Comparison of ENCODE assay signal across 15 cellular contexts in genomic region chr20:35704514-35705261, GRCh38. TPM values are rescaled to one million over a fixed set of nuclear protein-coding genes. Genes with fewer than 3 reads are reported as not detected.
DNase-seq lines count a peak whose midpoint lies in the region; ATAC-seq and TF ChIP-seq lines count a peak whose summit lies in the region.
"Had no signal": no experiment of that assay in that cellular context is flagged by ENCODE, and none has a peak within 500 bp of the region (broad histone marks: within the 10 kb centered on the region; RNA-seq: fewer than 3 reads in every experiment).

No MANE protein-coding gene starts in this region.

- no peak for ATAC-seq in CD4-positive, alpha-beta T cell (ENCODE audit: poor library complexity)
- ATAC-seq: esophagus mucosa had no signal

- POLR2A ChIA-PET in CD4-positive, alpha-beta T cell (lab: Charles Lee): interaction anchor here (1.2 to 7.8 kb wide), 5 partner anchors 11 to 103 kb away, joined by 3 to 125 read pairs (median 4); partner anchors contain the start of gene RBM39

- no peak overlapping the region for H3K27ac ChIP-seq in CD4-positive, alpha-beta T cell (ENCODE audit: low read depth, low read length)
- H3K27ac ChIP-seq: stomach had no signal

- DNase-seq in CD4-positive, alpha-beta T cell: no peak
- DNase-seq in HFFc6 (no peak), chondrocyte (ENCODE audit: low spot score) (no peak), NCI-H1092 treated with DMSO at 0.1 percent for 48 hours (lab: John Stamatoyannopoulos, UW) (no peak), T-helper 2 cell (no peak)
- DNase-seq: activated naive CD4-positive, alpha-beta T cell treated with Interleukin-2 at 50 U/mL for 16 hours; effector CD4-positive, alpha-beta T cell; GOT3; hypothalamus; KG1; NCI-H1694 treated with DMSO at 0.1 percent for 48 hours; NCI-H526 treated with DMSO at 0.1 percent for 48 hours; stimulated activated CD4-positive, alpha-beta T cell treated with anti-CD3 and anti-CD28 coated beads, Interleukin-4, amount 100 ng/mL, for 1 hour; stomach had no signal

- H3K4me3 Mint-ChIP-seq in CD4-positive, alpha-beta T cell: no peak overlapping the region
- H3K4me3 Mint-ChIP-seq in HFFc6 (peak overlapping the region; percentile 23; the same call in 1 of the 2 replicates), chondrocyte (ENCODE audit: unreplicated experiment) (no peak overlapping the region)

- no peaks in the 10 kb centered on the region for H3K9me3 ChIP-seq in CD4-positive, alpha-beta T cell (ENCODE audit: control insufficient read depth, low read length)
- H3K9me3 ChIP-seq: stomach had no signal

- H3K9me3 Mint-ChIP-seq in CD4-positive, alpha-beta T cell: no peaks in the 10 kb centered on the region
- H3K9me3 Mint-ChIP-seq in HFFc6 (peaks cover 1% of the 10 kb centered on the region; the same call in 1 of the 2 replicates), chondrocyte (ENCODE audit: low read depth) (no peaks in the 10 kb centered on the region)

- H3K4me1 Mint-ChIP-seq in CD4-positive, alpha-beta T cell (ENCODE audit: low read depth): peaks cover 47% of the 10 kb centered on the region
- H3K4me1 Mint-ChIP-seq in HFFc6 (ENCODE audit: low read depth) (peaks cover 69% of the 10 kb centered on the region), chondrocyte (ENCODE audit: low read depth) (peaks cover 31% of the 10 kb centered on the region)

- CTCF ChIA-PET in CD4-positive, alpha-beta T cell (lab: Charles Lee): interaction anchor here (0.6 to 1.7 kb wide), 5 partner anchors 13 to 104 kb away, joined by 3 to 5 read pairs (median 4); partner anchors contain the start of gene RBM39

- no peak for TF ChIP-seq CTCF in CD4-positive, alpha-beta T cell (IDR thresholded peaks at IDR 0.05)
- TF ChIP-seq CTCF in HFFc6 (IDR thresholded peaks at IDR 0.05): no peak
- TF ChIP-seq CTCF in chondrocyte (IDR thresholded peaks at IDR 0.05): no peak

- intact Hi-C loops in CD4-positive, alpha-beta T cell (cut with DNase I, micrococcal nuclease): loop anchor here in 1 of 2 experiments (5.0 kb wide), 2 partner anchors 33 to 178 kb away; no protein-coding TSS in a partner anchor

- H3K27me3 Mint-ChIP-seq in CD4-positive, alpha-beta T cell: no peaks in the 10 kb centered on the region
- H3K27me3 Mint-ChIP-seq in HFFc6 (ENCODE audit: insufficient read depth) (peaks cover 23% of the 10 kb centered on the region), chondrocyte (ENCODE audit: low read depth) (no peaks in the 10 kb centered on the region)

- peaks cover 92% of the 10 kb centered on the region for H3K36me3 Mint-ChIP-seq in CD4-positive, alpha-beta T cell (ENCODE audit: low read depth)
- H3K36me3 Mint-ChIP-seq in HFFc6 (ENCODE audit: low read depth): peaks cover 67% of the 10 kb centered on the region
- H3K36me3 Mint-ChIP-seq in chondrocyte (ENCODE audit: low read depth): peaks cover 43% of the 10 kb centered on the region

- peak overlapping the region; percentile 2 for H3K27ac Mint-ChIP-seq in CD4-positive, alpha-beta T cell
- H3K27ac Mint-ChIP-seq in HFFc6 (peak overlapping the region; percentile 61), chondrocyte (ENCODE audit: unreplicated experiment) (peak overlapping the region; percentile 1)

- H3K27me3 ChIP-seq in CD4-positive, alpha-beta T cell (ENCODE audit: control insufficient read depth, insufficient read depth, low read length): no peaks in the 10 kb centered on the region
- H3K27me3 ChIP-seq: stomach had no signal

RNA-seq across cellular contexts. Expression of gene ROMO1, which starts 5.5 kb away (rescaled TPM):
- total RNA-seq in CD4-positive, alpha-beta T cell: 10 to 100 TPM; 32.9 to 35.8 TPM
- total RNA-seq in HFFc6 (2021; fragmentation: NEBNext Ultra II Directional; extraction: Animal tissue kit (Norgen Biotek cat#: 25700)): 100 to 1,000 TPM; 158 to 236 (median 195) TPM
- total RNA-seq in chondrocyte: 123 to 128 TPM (median 128 TPM) in 3 replicates

RNA-seq across cellular contexts. Expression of gene NFS1, which starts 5.5 kb away (rescaled TPM):
- total RNA-seq in CD4-positive, alpha-beta T cell: 10 to 100 TPM; 10.6 to 11.5 TPM
- total RNA-seq in HFFc6 (2021; fragmentation: NEBNext Ultra II Directional; extraction: Animal tissue kit (Norgen Biotek cat#: 25700)): 10 to 100 TPM; 28.6 to 40.6 (median 34.6) TPM
- total RNA-seq in chondrocyte: 26.8 to 29.3 TPM (median 27.8 TPM) in 3 replicates

RNA-seq across cellular contexts. Expression of gene RBM39, which starts 37.4 kb away (rescaled TPM):
- 1,000 to 10,000 TPM; 1,057 to 1,091 TPM for total RNA-seq in CD4-positive, alpha-beta T cell
- 100 to 1,000 TPM; 162 to 198 (median 185) TPM for total RNA-seq in HFFc6 (2021; fragmentation: NEBNext Ultra II Directional; extraction: Animal tissue kit (Norgen Biotek cat#: 25700))
- total RNA-seq in chondrocyte: 217 to 277 TPM (median 238 TPM) in 3 replicates

RNA-seq across cellular contexts. Expression of gene CPNE1, which starts 40.0 kb away (rescaled TPM):
- total RNA-seq in CD4-positive, alpha-beta T cell: 100 to 1,000 TPM; 146 to 153 TPM
- total RNA-seq in HFFc6 (2021; fragmentation: NEBNext Ultra II Directional; extraction: Animal tissue kit (Norgen Biotek cat#: 25700)): 100 to 1,000 TPM; 200 to 230 (median 213) TPM
- 127 to 142 TPM (median 142 TPM) in 3 replicates for total RNA-seq in chondrocyte

RNA-seq across cellular contexts. Expression of gene RBM12, which starts 40.0 kb away (rescaled TPM):
- 10 to 100 TPM; 91.7 to 95.2 TPM for total RNA-seq in CD4-positive, alpha-beta T cell
- 10 to 100 TPM; 61.5 to 85.3 (median 78.7) TPM for total RNA-seq in HFFc6 (2021; fragmentation: NEBNext Ultra II Directional; extraction: Animal tissue kit (Norgen Biotek cat#: 25700))
- 59.0 to 66.5 TPM (median 63.8 TPM) in 3 replicates for total RNA-seq in chondrocyte

Comparison
In these comparisons a context has a peak if more than half of its experiments do, and no peak if none do; other contexts are left out.
1. H3K27ac Mint-ChIP-seq: peak in every context shown above with its lines; median percentile 61 in HFFc6; 2 in CD4-positive, alpha-beta T cell; 1 in chondrocyte.